Comparison of ENCODE assay signal across 33 cellular contexts in genomic region chr11:91967018-91967715, GRCh38.
"Had no signal": no experiment of that assay in that cellular context is flagged by ENCODE, and none has a peak within 500 bp of the region (broad histone marks: within the 10 kb centered on the region; RNA-seq: fewer than 3 reads in every experiment).

No MANE protein-coding gene starts in this region.

- H3K9me3 ChIP-seq: MG63, SJSA1 had no signal

- H3K27ac Mint-ChIP-seq: activated B cell treated with CpG ODN at 0.5 μM for 24 hours; activated CD4-positive, alpha-beta memory T cell treated with anti-CD3 and anti-CD28 coated beads, Interleukin-2, amount 10 ng/mL, durations not matched to agents 7 days and 5 days; activated CD8-positive, alpha-beta memory T cell treated with anti-CD3 and anti-CD28 coated beads, Interleukin-2, amount 10 ng/mL, durations not matched to agents 7 days and 5 days; activated naive CD4-positive, alpha-beta T cell treated with anti-CD3 and anti-CD28 coated beads, Interleukin-2, amount 10 ng/mL, durations not matched to agents 7 days and 5 days; activated naive CD8-positive, alpha-beta T cell; activated naive CD8-positive, alpha-beta T cell treated with anti-CD3 and anti-CD28 coated beads, Interleukin-2, amount 50 U/mL, for 24 hours; IgD-negative memory B cell had no signal

- ATAC-seq: activated CD8-positive, alpha-beta memory T cell treated with anti-CD3 and anti-CD28 coated beads, Interleukin-2, amount 10 ng/mL, durations not matched to agents 7 days and 5 days; activated naive CD8-positive, alpha-beta T cell treated with anti-CD3 and anti-CD28 coated beads, Interleukin-2, amount 50 U/mL, for 24 hours; Panc1 had no signal

- DNase-seq: activated B cell treated with CpG ODN at 0.5 μM for 24 hours; activated CD4-positive, alpha-beta memory T cell treated with anti-CD3 and anti-CD28 coated beads, Interleukin-2, amount 10 ng/mL, durations not matched to agents 7 days and 5 days; activated CD4-positive, alpha-beta T cell treated with anti-CD3 and anti-CD28 coated beads for 48 hours; activated CD4-positive, CD25-positive, alpha-beta regulatory T cell treated with anti-CD3 and anti-CD28 coated beads, Interleukin-2, amount 50 U/mL, for 72 hours; activated CD8-positive, alpha-beta memory T cell treated with anti-CD3 and anti-CD28 coated beads for 24 hours; activated CD8-positive, alpha-beta memory T cell treated with anti-CD3 and anti-CD28 coated beads, Interleukin-2, amount 10 ng/mL, durations not matched to agents 7 days and 5 days; activated CD8-positive, alpha-beta memory T cell treated with anti-CD3 and anti-CD28 coated beads, Interleukin-2, amount 50 U/mL, for 48 hours; activated effector memory CD4-positive, alpha-beta T cell treated with Interleukin-2 at 50 U/mL for 16 hours; activated naive CD4-positive, alpha-beta T cell treated with anti-CD3 and anti-CD28 coated beads, Interleukin-2, amount 10 ng/mL, durations not matched to agents 7 days and 5 days; activated naive CD8-positive, alpha-beta T cell treated with anti-CD3 and anti-CD28 coated beads, Interleukin-2, amount 50 U/mL, for 24 hours; activated T-cell treated with anti-CD3 and anti-CD28 coated beads, Interleukin-2, amount 50 U/mL, for 48 hours; amniotic stem cell; aorta; brain microvascular endothelial cell; Karpas-422; KBM-7; MG63; NCI-H1048; NCI-H1436 treated with DMSO at 0.1 percent for 48 hours; NCI-H1694 treated with DMSO at 0.1 percent for 48 hours; NCI-H2029; NCI-H345; NCI-H524 treated with DMSO at 0.1 percent for 48 hours; SHP77; SW 1271; T-helper 1 cell; T-helper 2 cell; T-helper 9 cell had no signal

- H3K36me3 Mint-ChIP-seq: activated CD8-positive, alpha-beta memory T cell treated with anti-CD3 and anti-CD28 coated beads, Interleukin-2, amount 10 ng/mL, durations not matched to agents 7 days and 5 days; activated naive CD4-positive, alpha-beta T cell treated with anti-CD3 and anti-CD28 coated beads, Interleukin-2, amount 10 ng/mL, durations not matched to agents 7 days and 5 days; activated naive CD8-positive, alpha-beta T cell had no signal

- H3K27me3 ChIP-seq: brain microvascular endothelial cell, MG63, SJSA1 had no signal

- H3K27me3 Mint-ChIP-seq: activated B cell treated with CpG ODN at 0.5 μM for 24 hours; activated CD4-positive, alpha-beta memory T cell treated with anti-CD3 and anti-CD28 coated beads, Interleukin-2, amount 10 ng/mL, durations not matched to agents 7 days and 5 days; activated CD8-positive, alpha-beta memory T cell treated with anti-CD3 and anti-CD28 coated beads, Interleukin-2, amount 10 ng/mL, durations not matched to agents 7 days and 5 days; activated naive CD4-positive, alpha-beta T cell treated with anti-CD3 and anti-CD28 coated beads, Interleukin-2, amount 10 ng/mL, durations not matched to agents 7 days and 5 days; activated naive CD8-positive, alpha-beta T cell; activated naive CD8-positive, alpha-beta T cell treated with anti-CD3 and anti-CD28 coated beads, Interleukin-2, amount 50 U/mL, for 24 hours; IgD-negative memory B cell had no signal

- H3K27ac ChIP-seq: brain microvascular endothelial cell, SJSA1, VCaP had no signal

- H3K36me3 ChIP-seq: brain microvascular endothelial cell, MG63, SJSA1 had no signal

- H3K4me1 Mint-ChIP-seq: activated B cell treated with CpG ODN at 0.5 μM for 24 hours; activated CD4-positive, alpha-beta memory T cell treated with anti-CD3 and anti-CD28 coated beads, Interleukin-2, amount 10 ng/mL, durations not matched to agents 7 days and 5 days; activated CD8-positive, alpha-beta memory T cell treated with anti-CD3 and anti-CD28 coated beads, Interleukin-2, amount 10 ng/mL, durations not matched to agents 7 days and 5 days; activated naive CD4-positive, alpha-beta T cell treated with anti-CD3 and anti-CD28 coated beads, Interleukin-2, amount 10 ng/mL, durations not matched to agents 7 days and 5 days; activated naive CD8-positive, alpha-beta T cell treated with anti-CD3 and anti-CD28 coated beads, Interleukin-2, amount 50 U/mL, for 24 hours; IgD-negative memory B cell had no signal

- H3K4me3 ChIP-seq: MG63, SJSA1 had no signal

- H3K4me1 ChIP-seq: SJSA1 had no signal

- H3K4me3 Mint-ChIP-seq: activated B cell treated with CpG ODN at 0.5 μM for 24 hours; activated CD4-positive, alpha-beta memory T cell treated with anti-CD3 and anti-CD28 coated beads, Interleukin-2, amount 10 ng/mL, durations not matched to agents 7 days and 5 days; activated CD8-positive, alpha-beta memory T cell treated with anti-CD3 and anti-CD28 coated beads, Interleukin-2, amount 10 ng/mL, durations not matched to agents 7 days and 5 days; activated naive CD4-positive, alpha-beta T cell treated with anti-CD3 and anti-CD28 coated beads, Interleukin-2, amount 10 ng/mL, durations not matched to agents 7 days and 5 days; activated naive CD8-positive, alpha-beta T cell; activated naive CD8-positive, alpha-beta T cell treated with anti-CD3 and anti-CD28 coated beads, Interleukin-2, amount 50 U/mL, for 24 hours; IgD-negative memory B cell had no signal
